In genomic region chr5:754143-754632, GRCh38 we compare ENCODE assay signal across 3 cellular contexts. TPM values are rescaled to one million over a fixed set of nuclear protein-coding genes. Genes with fewer than 3 reads are reported as not detected.
"Had no signal": no experiment of that assay in that cellular context is flagged by ENCODE, and none has a peak within 500 bp of the region (broad histone marks: within the 10 kb centered on the region; RNA-seq: fewer than 3 reads in every experiment).

No MANE protein-coding gene starts in this region.

RNA-seq across cellular contexts. Expression of gene ZDHHC11B, which starts 30.3 kb away (rescaled TPM):
- total RNA-seq: endothelial cell of umbilical vein, pulmonary artery endothelial cell, smooth muscle cell had no signal
